Comparison of ENCODE assay signal across 1 cellular context in the genomic region with DNA sequence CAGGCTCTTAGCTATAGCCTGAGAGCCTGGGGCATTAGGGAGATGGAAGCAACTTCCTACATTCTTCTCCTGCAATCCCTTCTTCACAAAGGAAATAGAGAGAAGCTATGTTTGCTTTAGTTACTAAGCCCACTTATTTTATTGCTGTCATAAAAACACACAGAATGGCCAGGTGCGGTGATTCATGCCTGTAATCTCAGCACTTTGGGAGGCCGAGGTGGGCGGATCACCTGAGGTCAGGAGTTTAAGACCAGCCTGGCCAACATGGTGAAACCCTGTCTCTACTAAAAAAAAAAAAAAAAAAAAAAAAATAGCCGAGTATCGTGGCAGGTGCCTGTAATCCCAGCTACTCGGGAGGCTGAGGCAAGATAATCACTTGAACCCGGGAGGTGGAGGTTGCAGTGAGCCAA.
A peak's percentile ranks its signal among the peaks of the same experiment; 100 is the strongest.
TF ChIP-seq lines count a peak whose summit lies in the region.

No MANE protein-coding gene starts in this region.

TF ChIP-seq in HEK293, 187 proteins besides CTCF, POLR2A, EP300 and RAD21 (continued from another document):
- TF ChIP-seq, protein P1, sequence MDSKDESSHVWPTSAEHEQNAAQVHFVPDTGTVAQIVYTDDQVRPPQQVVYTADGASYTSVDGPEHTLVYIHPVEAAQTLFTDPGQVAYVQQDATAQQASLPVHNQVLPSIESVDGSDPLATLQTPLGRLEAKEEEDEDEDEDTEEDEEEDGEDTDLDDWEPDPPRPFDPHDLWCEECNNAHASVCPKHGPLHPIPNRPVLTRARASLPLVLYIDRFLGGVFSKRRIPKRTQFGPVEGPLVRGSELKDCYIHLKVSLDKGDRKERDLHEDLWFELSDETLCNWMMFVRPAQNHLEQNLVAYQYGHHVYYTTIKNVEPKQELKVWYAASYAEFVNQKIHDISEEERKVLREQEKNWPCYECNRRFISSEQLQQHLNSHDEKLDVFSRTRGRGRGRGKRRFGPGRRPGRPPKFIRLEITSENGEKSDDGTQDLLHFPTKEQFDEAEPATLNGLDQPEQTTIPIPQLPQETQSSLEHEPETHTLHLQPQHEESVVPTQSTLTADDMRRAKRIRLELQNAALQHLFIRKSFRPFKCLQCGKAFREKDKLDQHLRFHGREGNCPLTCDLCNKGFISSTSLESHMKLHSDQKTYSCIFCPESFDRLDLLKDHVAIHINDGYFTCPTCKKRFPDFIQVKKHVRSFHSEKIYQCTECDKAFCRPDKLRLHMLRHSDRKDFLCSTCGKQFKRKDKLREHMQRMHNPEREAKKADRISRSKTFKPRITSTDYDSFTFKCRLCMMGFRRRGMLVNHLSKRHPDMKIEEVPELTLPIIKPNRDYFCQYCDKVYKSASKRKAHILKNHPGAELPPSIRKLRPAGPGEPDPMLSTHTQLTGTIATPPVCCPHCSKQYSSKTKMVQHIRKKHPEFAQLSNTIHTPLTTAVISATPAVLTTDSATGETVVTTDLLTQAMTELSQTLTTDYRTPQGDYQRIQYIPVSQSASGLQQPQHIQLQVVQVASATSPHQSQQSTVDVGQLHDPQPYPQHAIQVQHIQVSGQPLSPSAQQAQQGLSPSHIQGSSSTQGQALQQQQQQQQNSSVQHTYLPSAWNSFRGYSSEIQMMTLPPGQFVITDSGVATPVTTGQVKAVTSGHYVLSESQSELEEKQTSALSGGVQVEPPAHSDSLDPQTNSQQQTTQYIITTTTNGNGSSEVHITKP (tag by site-specific recombination; IDR thresholded peaks at IDR 0.05), result 0 out of 2 replicates have a peak, but pooled peaks have one; percentile 36
- TF ChIP-seq SP3 (tag by site-specific recombination; IDR thresholded peaks at IDR 0.05) (peak; percentile 60; the same call in 1 of the 2 replicates), ZNF629 (tag by site-specific recombination; IDR thresholded peaks at IDR 0.05) (0 out of 2 replicates have a peak, but pooled peaks have one; percentile 18), ZFHX2 (tag by site-specific recombination; conservative IDR thresholded peaks at IDR 0.05) (peak; percentile 88), EGR2 (tag by site-specific recombination; IDR thresholded peaks at IDR 0.05; ENCODE audit: low read depth) (peak; percentile 93), ZNF596 (tag by site-specific recombination; IDR thresholded peaks at IDR 0.05) (peak; percentile 46), BCL6B (tag by site-specific recombination; IDR thresholded peaks at IDR 0.05) (0 out of 2 replicates have a peak, but pooled peaks have one; percentile 3), GFI1B (tag by site-specific recombination; IDR thresholded peaks at IDR 0.05) (peak; percentile 83; the same call in 1 of the 2 replicates), BCL11A (tag by site-specific recombination; IDR thresholded peaks at IDR 0.05; ENCODE audit: low read depth) (peak; percentile 78; the same call in 1 of the 2 replicates), ZXDB (tag by site-specific recombination; IDR thresholded peaks at IDR 0.05) (peak; percentile 68), OSR2 (tag by site-specific recombination; IDR thresholded peaks at IDR 0.05) (peak; percentile 93), BCL11B (tag by site-specific recombination; IDR thresholded peaks at IDR 0.05; ENCODE audit: low read depth) (peak; percentile 72; the same call in 1 of the 2 replicates), ZNF843 (tag by site-specific recombination; IDR thresholded peaks at IDR 0.05) (peak; percentile 87), KLF16 (tag by site-specific recombination; IDR thresholded peaks at IDR 0.05) (peak; percentile 78), TSHZ1 (tag by site-specific recombination; IDR thresholded peaks at IDR 0.05; ENCODE audit: borderline replicate concordance) (0 out of 2 replicates have a peak, but pooled peaks have one; percentile 18), OVOL3 (tag by site-specific recombination; IDR thresholded peaks at IDR 0.05) (peak; percentile 55; the same call in 1 of the 2 replicates), KLF1 (tag by site-specific recombination; IDR thresholded peaks at IDR 0.05) (peak; percentile 68), FEZF1 (tag by site-specific recombination; IDR thresholded peaks at IDR 0.05) (peak; percentile 62; the same call in 1 of the 2 replicates), ZBTB17 (tag by site-specific recombination; IDR thresholded peaks at IDR 0.05) (peak; percentile 34)
- TF ChIP-seq, protein P2, sequence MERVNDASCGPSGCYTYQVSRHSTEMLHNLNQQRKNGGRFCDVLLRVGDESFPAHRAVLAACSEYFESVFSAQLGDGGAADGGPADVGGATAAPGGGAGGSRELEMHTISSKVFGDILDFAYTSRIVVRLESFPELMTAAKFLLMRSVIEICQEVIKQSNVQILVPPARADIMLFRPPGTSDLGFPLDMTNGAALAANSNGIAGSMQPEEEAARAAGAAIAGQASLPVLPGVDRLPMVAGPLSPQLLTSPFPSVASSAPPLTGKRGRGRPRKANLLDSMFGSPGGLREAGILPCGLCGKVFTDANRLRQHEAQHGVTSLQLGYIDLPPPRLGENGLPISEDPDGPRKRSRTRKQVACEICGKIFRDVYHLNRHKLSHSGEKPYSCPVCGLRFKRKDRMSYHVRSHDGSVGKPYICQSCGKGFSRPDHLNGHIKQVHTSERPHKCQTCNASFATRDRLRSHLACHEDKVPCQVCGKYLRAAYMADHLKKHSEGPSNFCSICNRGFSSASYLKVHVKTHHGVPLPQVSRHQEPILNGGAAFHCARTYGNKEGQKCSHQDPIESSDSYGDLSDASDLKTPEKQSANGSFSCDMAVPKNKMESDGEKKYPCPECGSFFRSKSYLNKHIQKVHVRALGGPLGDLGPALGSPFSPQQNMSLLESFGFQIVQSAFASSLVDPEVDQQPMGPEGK (tag by site-specific recombination; IDR thresholded peaks at IDR 0.05), result peak; percentile 20; the same call in 1 of the 2 replicates
- TF ChIP-seq, protein P3, sequence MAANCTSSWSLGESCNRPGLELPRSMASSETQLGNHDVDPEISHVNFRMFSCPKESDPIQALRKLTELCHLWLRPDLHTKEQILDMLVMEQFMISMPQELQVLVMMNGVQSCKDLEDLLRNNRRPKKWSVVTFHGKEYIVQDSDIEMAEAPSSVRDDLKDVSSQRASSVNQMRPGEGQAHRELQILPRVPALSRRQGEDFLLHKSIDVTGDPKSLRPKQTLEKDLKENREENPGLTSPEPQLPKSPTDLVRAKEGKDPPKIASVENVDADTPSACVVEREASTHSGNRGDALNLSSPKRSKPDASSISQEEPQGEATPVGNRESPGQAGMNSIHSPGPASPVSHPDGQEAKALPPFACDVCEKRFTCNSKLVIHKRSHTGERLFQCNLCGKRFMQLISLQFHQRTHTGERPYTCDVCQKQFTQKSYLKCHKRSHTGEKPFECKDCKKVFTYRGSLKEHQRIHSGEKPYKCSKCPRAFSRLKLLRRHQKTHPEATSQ (tag by site-specific recombination; IDR thresholded peaks at IDR 0.05), result peak; percentile 47; the same call in 1 of the 2 replicates
